In genomic region chr2:217903859-217904613, GRCh38 we compare ENCODE assay signal across 1 cellular context.
TF ChIP-seq lines count a peak whose summit lies in the region.

No MANE protein-coding gene starts in this region.

TF ChIP-seq in HepG2, 621 proteins besides CTCF, POLR2A, EP300 and RAD21 (continued from another document and continues in another):
- TF ChIP-seq, protein P1, sequence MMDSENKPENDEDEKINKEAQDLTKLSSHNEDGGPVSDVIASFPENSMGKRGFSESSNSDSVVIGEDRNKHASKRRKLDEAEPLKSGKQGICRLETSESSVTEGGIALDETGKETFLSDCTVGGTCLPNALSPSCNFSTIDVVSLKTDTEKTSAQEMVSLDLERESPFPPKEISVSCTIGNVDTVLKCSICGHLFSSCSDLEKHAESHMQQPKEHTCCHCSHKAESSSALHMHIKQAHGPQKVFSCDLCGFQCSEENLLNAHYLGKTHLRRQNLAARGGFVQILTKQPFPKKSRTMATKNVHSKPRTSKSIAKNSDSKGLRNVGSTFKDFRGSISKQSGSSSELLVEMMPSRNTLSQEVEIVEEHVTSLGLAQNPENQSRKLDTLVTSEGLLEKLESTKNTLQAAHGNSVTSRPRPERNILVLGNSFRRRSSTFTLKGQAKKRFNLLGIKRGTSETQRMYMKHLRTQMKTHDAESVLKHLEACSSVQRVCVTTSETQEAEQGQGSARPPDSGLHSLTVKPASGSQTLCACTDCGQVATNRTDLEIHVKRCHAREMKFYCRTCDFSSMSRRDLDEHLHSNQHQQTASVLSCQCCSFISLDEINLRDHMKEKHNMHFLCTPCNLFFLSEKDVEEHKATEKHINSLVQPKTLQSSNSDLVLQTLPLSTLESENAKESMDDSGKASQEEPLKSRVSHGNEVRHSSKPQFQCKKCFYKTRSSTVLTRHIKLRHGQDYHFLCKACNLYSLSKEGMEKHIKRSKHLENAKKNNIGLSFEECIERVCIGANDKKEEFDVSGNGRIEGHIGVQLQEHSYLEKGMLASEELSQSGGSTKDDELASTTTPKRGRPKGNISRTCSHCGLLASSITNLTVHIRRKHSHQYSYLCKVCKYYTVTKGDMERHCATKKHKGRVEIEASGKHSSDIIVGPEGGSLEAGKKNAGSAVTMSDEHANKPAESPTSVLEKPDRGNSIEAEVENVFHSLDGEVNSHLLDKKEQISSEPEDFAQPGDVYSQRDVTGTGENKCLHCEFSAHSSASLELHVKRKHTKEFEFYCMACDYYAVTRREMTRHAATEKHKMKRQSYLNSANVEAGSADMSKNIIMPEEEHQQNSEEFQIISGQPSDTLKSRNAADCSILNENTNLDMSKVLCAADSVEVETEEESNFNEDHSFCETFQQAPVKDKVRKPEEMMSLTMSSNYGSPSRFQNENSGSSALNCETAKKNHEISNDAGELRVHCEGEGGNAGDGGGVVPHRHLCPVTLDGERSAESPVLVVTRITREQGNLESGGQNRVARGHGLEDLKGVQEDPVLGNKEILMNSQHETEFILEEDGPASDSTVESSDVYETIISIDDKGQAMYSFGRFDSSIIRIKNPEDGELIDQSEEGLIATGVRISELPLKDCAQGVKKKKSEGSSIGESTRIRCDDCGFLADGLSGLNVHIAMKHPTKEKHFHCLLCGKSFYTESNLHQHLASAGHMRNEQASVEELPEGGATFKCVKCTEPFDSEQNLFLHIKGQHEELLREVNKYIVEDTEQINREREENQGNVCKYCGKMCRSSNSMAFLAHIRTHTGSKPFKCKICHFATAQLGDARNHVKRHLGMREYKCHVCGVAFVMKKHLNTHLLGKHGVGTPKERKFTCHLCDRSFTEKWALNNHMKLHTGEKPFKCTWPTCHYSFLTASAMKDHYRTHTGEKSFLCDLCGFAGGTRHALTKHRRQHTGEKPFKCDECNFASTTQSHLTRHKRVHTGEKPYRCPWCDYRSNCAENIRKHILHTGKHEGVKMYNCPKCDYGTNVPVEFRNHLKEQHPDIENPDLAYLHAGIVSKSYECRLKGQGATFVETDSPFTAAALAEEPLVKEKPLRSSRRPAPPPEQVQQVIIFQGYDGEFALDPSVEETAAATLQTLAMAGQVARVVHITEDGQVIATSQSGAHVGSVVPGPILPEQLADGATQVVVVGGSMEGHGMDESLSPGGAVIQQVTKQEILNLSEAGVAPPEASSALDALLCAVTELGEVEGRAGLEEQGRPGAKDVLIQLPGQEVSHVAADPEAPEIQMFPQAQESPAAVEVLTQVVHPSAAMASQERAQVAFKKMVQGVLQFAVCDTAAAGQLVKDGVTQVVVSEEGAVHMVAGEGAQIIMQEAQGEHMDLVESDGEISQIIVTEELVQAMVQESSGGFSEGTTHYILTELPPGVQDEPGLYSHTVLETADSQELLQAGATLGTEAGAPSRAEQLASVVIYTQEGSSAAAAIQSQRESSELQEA (CRISPR knock-in tag; IDR thresholded peaks at IDR 0.05; ENCODE audit: not compliant biosample characterization), result no peak
- TF ChIP-seq ZNF446 (CRISPR knock-in tag; IDR thresholded peaks at IDR 0.05) (0 out of 2 replicates have a peak, but pooled peaks have one; percentile 72), HNF4G (IDR thresholded peaks at IDR 0.05; ENCODE audit: borderline replicate concordance, low read depth, low read length) (no peak), HNF4G (CRISPR knock-in tag; IDR thresholded peaks at IDR 0.05; ENCODE audit: borderline replicate concordance, low read depth) (0 out of 2 replicates have a peak, but pooled peaks have one; percentile 48), ZNF263 (CRISPR knock-in tag; IDR thresholded peaks at IDR 0.05) (peak; percentile 69; the same call in 1 of the 2 replicates), SOX6 (IDR thresholded peaks at IDR 0.05) (no peak), SOX6 (CRISPR knock-in tag; IDR thresholded peaks at IDR 0.05) (peak; percentile 73), THRA (CRISPR knock-in tag; IDR thresholded peaks at IDR 0.05; ENCODE audit: borderline replicate concordance) (no peak), PAX8 (CRISPR knock-in tag; IDR thresholded peaks at IDR 0.05; ENCODE audit: borderline replicate concordance) (no peak), TARDBP (CRISPR knock-in tag; IDR thresholded peaks at IDR 0.05) (0 out of 2 replicates have a peak, but pooled peaks have one; percentile 32), ZMYM4 (CRISPR knock-in tag; IDR thresholded peaks at IDR 0.05) (peak; percentile 50; the same call in 1 of the 2 replicates), SIX1 (CRISPR knock-in tag; IDR thresholded peaks at IDR 0.05; ENCODE audit: borderline replicate concordance) (0 out of 2 replicates have a peak, but pooled peaks have one; percentile 37), ZNF317 (CRISPR knock-in tag; IDR thresholded peaks at IDR 0.05) (peak; percentile 56; the same call in 1 of the 2 replicates), AKAP8 (CRISPR knock-in tag; IDR thresholded peaks at IDR 0.05) (peak; percentile 63; the same call in 1 of the 2 replicates), SATB2 (CRISPR knock-in tag; IDR thresholded peaks at IDR 0.05) (no peak), ZNF644 (CRISPR knock-in tag; IDR thresholded peaks at IDR 0.05; ENCODE audit: low read depth) (no peak), PAWR (CRISPR knock-in tag; IDR thresholded peaks at IDR 0.05; ENCODE audit: borderline replicate concordance) (no peak), GATAD1 (CRISPR knock-in tag; IDR thresholded peaks at IDR 0.05) (peak; percentile 27; the same call in 1 of the 2 replicates), CHD2 (IDR thresholded peaks at IDR 0.05; ENCODE audit: low read depth, low read length) (no peak), ZNF850 (CRISPR knock-in tag; conservative IDR thresholded peaks at IDR 0.05) (no peak), ZNF160 (CRISPR knock-in tag; IDR thresholded peaks at IDR 0.05) (peak; percentile 67), ZNF430 (CRISPR knock-in tag; IDR thresholded peaks at IDR 0.05) (peak; percentile 86), ZNF724P (CRISPR knock-in tag; IDR thresholded peaks at IDR 0.05; ENCODE audit: borderline replicate concordance) (peak; percentile 7; the same call in 1 of the 2 replicates), GLI4 (CRISPR knock-in tag; IDR thresholded peaks at IDR 0.05; ENCODE audit: borderline replicate concordance) (no peak), ZNF652 (CRISPR knock-in tag; IDR thresholded peaks at IDR 0.05; ENCODE audit: borderline replicate concordance, low read depth) (peak; percentile 11; the same call in 1 of the 2 replicates), CCDC6 (CRISPR knock-in tag; IDR thresholded peaks at IDR 0.05) (no peak), KDM5B (CRISPR knock-in tag; IDR thresholded peaks at IDR 0.05; ENCODE audit: borderline replicate concordance) (peak; percentile 80), CEBPB (IDR thresholded peaks at IDR 0.05; ENCODE audit: borderline replicate concordance, low read depth, low read length) (no peak), POGZ (CRISPR knock-in tag; IDR thresholded peaks at IDR 0.05) (peak; percentile 68; the same call in 1 of the 2 replicates), RORA (CRISPR knock-in tag; IDR thresholded peaks at IDR 0.05) (no peak), SAFB2 (CRISPR knock-in tag; IDR thresholded peaks at IDR 0.05; ENCODE audit: borderline replicate concordance, low read depth) (peak; percentile 53; the same call in 1 of the 2 replicates), ZNF839 (CRISPR knock-in tag; IDR thresholded peaks at IDR 0.05; ENCODE audit: borderline replicate concordance) (0 out of 2 replicates have a peak, but pooled peaks have one; percentile 43), PITX1 (CRISPR knock-in tag; IDR thresholded peaks at IDR 0.05) (peak; percentile 38; the same call in 1 of the 2 replicates), SCMH1 (CRISPR knock-in tag; IDR thresholded peaks at IDR 0.05; ENCODE audit: borderline replicate concordance) (no peak), ZNF570 (CRISPR knock-in tag; IDR thresholded peaks at IDR 0.05; ENCODE audit: borderline replicate concordance) (no peak), ZBTB7B (CRISPR knock-in tag; IDR thresholded peaks at IDR 0.05) (peak; percentile 89), MTA3 (CRISPR knock-in tag; IDR thresholded peaks at IDR 0.05) (no peak), IRF2 (CRISPR knock-in tag; IDR thresholded peaks at IDR 0.05) (peak; percentile 29; the same call in 1 of the 2 replicates), ZNF567 (CRISPR knock-in tag; IDR thresholded peaks at IDR 0.05; ENCODE audit: borderline replicate concordance) (peak; percentile 72; the same call in 1 of the 2 replicates), ZFY (CRISPR knock-in tag; IDR thresholded peaks at IDR 0.05) (peak; percentile 36), ZNF503 (CRISPR knock-in tag; IDR thresholded peaks at IDR 0.05) (0 out of 2 replicates have a peak, but pooled peaks have one; percentile 39), ZNF343 (CRISPR knock-in tag; IDR thresholded peaks at IDR 0.05) (peak; percentile 27; the same call in 1 of the 2 replicates), KLF6 (CRISPR knock-in tag; IDR thresholded peaks at IDR 0.05) (peak; percentile 38; the same call in 1 of the 2 replicates), HNRNPH1 (optimal IDR thresholded peaks at IDR 0.05; ENCODE audit: low read depth, low read length) (no peak), SOX5 (CRISPR knock-in tag; IDR thresholded peaks at IDR 0.05; ENCODE audit: borderline replicate concordance) (peak; percentile 66; the same call in 1 of the 2 replicates), ZBTB20 (CRISPR knock-in tag; IDR thresholded peaks at IDR 0.05; ENCODE audit: borderline replicate concordance, low read depth) (peak; percentile 13; the same call in 1 of the 2 replicates), ZNF720 (CRISPR knock-in tag; IDR thresholded peaks at IDR 0.05) (peak; percentile 53; the same call in 1 of the 2 replicates), NCOA2 (CRISPR knock-in tag; IDR thresholded peaks at IDR 0.05) (no peak), KAT8 (CRISPR knock-in tag; IDR thresholded peaks at IDR 0.05) (peak; percentile 38; the same call in 1 of the 2 replicates), ASH2L (IDR thresholded peaks at IDR 0.05; ENCODE audit: insufficient read length, low read depth, low read length) (no peak)
- TF ChIP-seq, protein P2, sequence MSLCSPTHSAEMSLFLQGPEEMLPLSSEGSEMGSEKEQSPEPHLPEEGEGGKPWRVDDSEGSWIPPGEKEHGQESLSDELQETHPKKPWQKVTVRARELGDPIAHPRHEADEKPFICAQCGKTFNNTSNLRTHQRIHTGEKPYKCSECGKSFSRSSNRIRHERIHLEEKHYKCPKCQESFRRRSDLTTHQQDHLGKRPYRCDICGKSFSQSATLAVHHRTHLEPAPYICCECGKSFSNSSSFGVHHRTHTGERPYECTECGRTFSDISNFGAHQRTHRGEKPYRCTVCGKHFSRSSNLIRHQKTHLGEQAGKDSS (CRISPR knock-in tag; IDR thresholded peaks at IDR 0.05; ENCODE audit: borderline replicate concordance, low read depth), result peak; percentile 57; the same call in 1 of the 2 replicates
- TF ChIP-seq, protein P3, sequence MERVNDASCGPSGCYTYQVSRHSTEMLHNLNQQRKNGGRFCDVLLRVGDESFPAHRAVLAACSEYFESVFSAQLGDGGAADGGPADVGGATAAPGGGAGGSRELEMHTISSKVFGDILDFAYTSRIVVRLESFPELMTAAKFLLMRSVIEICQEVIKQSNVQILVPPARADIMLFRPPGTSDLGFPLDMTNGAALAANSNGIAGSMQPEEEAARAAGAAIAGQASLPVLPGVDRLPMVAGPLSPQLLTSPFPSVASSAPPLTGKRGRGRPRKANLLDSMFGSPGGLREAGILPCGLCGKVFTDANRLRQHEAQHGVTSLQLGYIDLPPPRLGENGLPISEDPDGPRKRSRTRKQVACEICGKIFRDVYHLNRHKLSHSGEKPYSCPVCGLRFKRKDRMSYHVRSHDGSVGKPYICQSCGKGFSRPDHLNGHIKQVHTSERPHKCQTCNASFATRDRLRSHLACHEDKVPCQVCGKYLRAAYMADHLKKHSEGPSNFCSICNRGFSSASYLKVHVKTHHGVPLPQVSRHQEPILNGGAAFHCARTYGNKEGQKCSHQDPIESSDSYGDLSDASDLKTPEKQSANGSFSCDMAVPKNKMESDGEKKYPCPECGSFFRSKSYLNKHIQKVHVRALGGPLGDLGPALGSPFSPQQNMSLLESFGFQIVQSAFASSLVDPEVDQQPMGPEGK (CRISPR knock-in tag; IDR thresholded peaks at IDR 0.05), result peak; percentile 81
- TF ChIP-seq, protein P4, sequence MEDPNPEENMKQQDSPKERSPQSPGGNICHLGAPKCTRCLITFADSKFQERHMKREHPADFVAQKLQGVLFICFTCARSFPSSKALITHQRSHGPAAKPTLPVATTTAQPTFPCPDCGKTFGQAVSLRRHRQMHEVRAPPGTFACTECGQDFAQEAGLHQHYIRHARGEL (CRISPR knock-in tag; IDR thresholded peaks at IDR 0.05), result peak; percentile 74; the same call in 1 of the 2 replicates
- TF ChIP-seq, protein P5, sequence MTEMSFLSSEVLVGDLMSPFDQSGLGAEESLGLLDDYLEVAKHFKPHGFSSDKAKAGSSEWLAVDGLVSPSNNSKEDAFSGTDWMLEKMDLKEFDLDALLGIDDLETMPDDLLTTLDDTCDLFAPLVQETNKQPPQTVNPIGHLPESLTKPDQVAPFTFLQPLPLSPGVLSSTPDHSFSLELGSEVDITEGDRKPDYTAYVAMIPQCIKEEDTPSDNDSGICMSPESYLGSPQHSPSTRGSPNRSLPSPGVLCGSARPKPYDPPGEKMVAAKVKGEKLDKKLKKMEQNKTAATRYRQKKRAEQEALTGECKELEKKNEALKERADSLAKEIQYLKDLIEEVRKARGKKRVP (CRISPR knock-in tag; IDR thresholded peaks at IDR 0.05), result no peak
